Comparison of ENCODE assay signal across 18 cellular contexts in genomic region chr15:61997786-61998185, GRCh38.
"Had no signal": no experiment of that assay in that cellular context is flagged by ENCODE, and none has a peak within 500 bp of the region (broad histone marks: within the 10 kb centered on the region; RNA-seq: fewer than 3 reads in every experiment).

No MANE protein-coding gene starts in this region.

- H3K27me3 Mint-ChIP-seq: activated naive CD8-positive, alpha-beta T cell treated with anti-CD3 and anti-CD28 coated beads, Interleukin-2, amount 10 ng/mL, durations not matched to agents 7 days and 5 days; brain; naive thymus-derived CD8-positive, alpha-beta T cell had no signal

- H3K27ac Mint-ChIP-seq: activated naive CD8-positive, alpha-beta T cell treated with anti-CD3 and anti-CD28 coated beads, Interleukin-2, amount 10 ng/mL, durations not matched to agents 7 days and 5 days; activated T-cell treated with anti-CD3 and anti-CD28 coated beads, Interleukin-2, amount 50 U/mL, for 72 hours; brain had no signal

- DNase-seq: activated CD4-positive, alpha-beta T cell treated with anti-CD3 and anti-CD28 coated beads for 1 hour; activated gamma-delta T cell; activated naive CD8-positive, alpha-beta T cell treated with anti-CD3 and anti-CD28 coated beads, Interleukin-2, amount 10 ng/mL, durations not matched to agents 7 days and 5 days; activated T-cell treated with anti-CD3 and anti-CD28 coated beads, Interleukin-2, amount 50 U/mL, for 72 hours; anterior cingulate cortex; heart right ventricle; kidney glomerular epithelial cell; left ventricle myocardium inferior; mesenchymal stem cell; naive thymus-derived CD8-positive, alpha-beta T cell; sigmoid colon; stimulated activated naive CD8-positive, alpha-beta T cell treated with anti-CD3 and anti-CD28 coated beads, Interleukin-15, Interleukin-2, amounts not matched to agents 100 U/mL and 50 U/mL, for 24 hours; substantia nigra; T-helper 2 cell; uterus; WERI-Rb-1 had no signal

- H3K4me3 Mint-ChIP-seq: activated naive CD8-positive, alpha-beta T cell treated with anti-CD3 and anti-CD28 coated beads, Interleukin-2, amount 10 ng/mL, durations not matched to agents 7 days and 5 days; activated T-cell treated with anti-CD3 and anti-CD28 coated beads, Interleukin-2, amount 50 U/mL, for 72 hours; brain; naive thymus-derived CD8-positive, alpha-beta T cell had no signal

- ATAC-seq: activated T-cell treated with anti-CD3 and anti-CD28 coated beads, Interleukin-2, amount 50 U/mL, for 72 hours; heart right ventricle; naive thymus-derived CD8-positive, alpha-beta T cell; stimulated activated naive CD8-positive, alpha-beta T cell treated with anti-CD3 and anti-CD28 coated beads, Interleukin-15, Interleukin-2, amounts not matched to agents 100 U/mL and 50 U/mL, for 24 hours had no signal

- H3K4me3 ChIP-seq: heart right ventricle, left ventricle myocardium inferior, sigmoid colon, tibial nerve, uterus had no signal

- H3K4me1 Mint-ChIP-seq: activated naive CD8-positive, alpha-beta T cell treated with anti-CD3 and anti-CD28 coated beads, Interleukin-2, amount 10 ng/mL, durations not matched to agents 7 days and 5 days; brain had no signal
